In the genomic region with DNA sequence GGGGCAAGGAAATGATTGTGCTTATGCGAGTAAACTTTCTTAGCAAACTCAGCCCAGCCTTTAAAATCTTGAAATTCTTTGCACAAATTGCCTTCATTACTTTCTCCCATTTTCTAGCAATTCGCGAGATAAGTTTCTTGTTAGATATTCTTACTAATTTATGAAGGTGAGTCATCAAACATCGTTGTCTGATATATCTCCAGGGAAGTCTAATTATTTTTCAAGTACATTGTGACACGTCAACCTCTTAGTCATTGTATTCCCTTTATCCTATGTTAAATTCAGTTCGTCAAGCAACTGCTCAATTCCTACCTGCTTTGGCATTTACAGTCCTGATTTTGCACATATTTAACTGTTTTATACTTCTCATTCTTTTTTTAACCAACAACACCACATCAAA, we compare ENCODE assay signal across 25 cellular contexts.
DNase-seq lines count a peak whose midpoint lies in the region; FAIRE-seq and TF ChIP-seq lines count a peak whose summit lies in the region.
"Had no signal": no experiment of that assay in that cellular context is flagged by ENCODE, and none has a peak within 500 bp of the region (broad histone marks: within the 10 kb centered on the region; RNA-seq: fewer than 3 reads in every experiment).

No MANE protein-coding gene starts in this region.

- H3K27me3 ChIP-seq in MG63 = no peaks in the 10 kb centered on the region

- H3K27ac Mint-ChIP-seq in immature natural killer cell = no peak overlapping the region
- H3K27ac Mint-ChIP-seq: B cell, CD14-positive monocyte had no signal

- FAIRE-seq in kidney (lab: Jason Lieb, UNC) = no peak
- FAIRE-seq: HepG2, K562 had no signal

- H3K9ac ChIP-seq in kidney (ENCODE audit: low read length in 2 of 2) = no peak overlapping the region
- H3K9ac ChIP-seq: GM23248, SK-N-SH had no signal

- H3K4me3 Mint-ChIP-seq in immature natural killer cell = no peak overlapping the region
- H3K4me3 Mint-ChIP-seq: B cell, CD14-positive monocyte had no signal

- no peaks in the 10 kb centered on the region for H3K4me1 Mint-ChIP-seq in immature natural killer cell
- H3K4me1 Mint-ChIP-seq: B cell, CD14-positive monocyte had no signal

- POLR2A ChIA-PET in RWPE1 (lab: Yijun Ruan, JAX; ENCODE audit: low non-redundant PET) = no interaction called here

- H3K4me3 ChIP-seq in epithelial cell of esophagus (ENCODE audit: low read length) = no peak overlapping the region
- H3K4me3 ChIP-seq in kidney (ENCODE audit: low read length in 2 of 2) = no peak overlapping the region
- H3K4me3 ChIP-seq in MG63 = no peak overlapping the region
- H3K4me3 ChIP-seq: GM23248, HAP-1, K562 had no signal

- H3K9me3 Mint-ChIP-seq in immature natural killer cell = peaks cover 2 to 20% (median 5%) of the 10 kb centered on the region in 6 donors

- CTCF ChIA-PET in RWPE1 (lab: Yijun Ruan, JAX) = no interaction called here

- H3K27ac ChIP-seq in RWPE1 = no peak overlapping the region
- H3K27ac ChIP-seq in kidney (ENCODE audit: low read depth in 2 of 2, low read length in 2 of 2) = no peak overlapping the region
- H3K27ac ChIP-seq: GM23248 had no signal

- intact Hi-C loops in kidney (cut with DNase I) = no loop called here

- H3K27me3 Mint-ChIP-seq in immature natural killer cell (ENCODE audit: low read depth in 3 of 3) = no peaks in the 10 kb centered on the region
- H3K27me3 Mint-ChIP-seq: B cell had no signal

- no peak for TF ChIP-seq CTCF in RWPE1 (conservative IDR thresholded peaks at IDR 0.05; ENCODE audit: low read depth)
- no peak for TF ChIP-seq CTCF in epithelial cell of esophagus (IDR thresholded peaks at IDR 0.05; ENCODE audit: insufficient read depth, low read depth, low read length, missing control alignments)
- no peak for TF ChIP-seq CTCF in kidney (IDR thresholded peaks at IDR 0.05; ENCODE audit: borderline replicate concordance, extremely low read depth, insufficient read depth)

- no peaks in the 10 kb centered on the region for H3K4me1 ChIP-seq in kidney (ENCODE audit: control insufficient read depth in 1 of 2, insufficient read depth in 1 of 2, low read depth in 1 of 2, low read length in 2 of 2)
- H3K4me1 ChIP-seq: HAP-1 had no signal

- no peaks in the 10 kb centered on the region for H3K9me3 ChIP-seq in kidney (ENCODE audit: control insufficient read depth in 1 of 2, low read length in 2 of 2)
- no peaks in the 10 kb centered on the region for H3K9me3 ChIP-seq in MG63
- H3K9me3 ChIP-seq: HAP-1 had no signal

- H3K36me3 ChIP-seq in kidney (ENCODE audit: control insufficient read depth in 1 of 2, insufficient read depth in 2 of 2, low read length in 2 of 2) = no peaks in the 10 kb centered on the region
- H3K36me3 ChIP-seq in MG63 = no peaks in the 10 kb centered on the region
- H3K36me3 ChIP-seq: HAP-1 had no signal

- no peaks in the 10 kb centered on the region for H3K36me3 Mint-ChIP-seq in immature natural killer cell
- H3K36me3 Mint-ChIP-seq: CD14-positive monocyte had no signal

- peak; percentile 68 for DNase-seq in A172 (ENCODE audit: low spot score)
- DNase-seq in HCEC 1CT = peak; percentile 5
- DNase-seq in RWPE1 (ENCODE audit: low spot score) = peak; percentile 58
- peak; percentile 11 for DNase-seq in epithelial cell of esophagus (ENCODE audit: low read depth)
- no peak for DNase-seq in immature natural killer cell
- DNase-seq in kidney = no peak
- no peak for DNase-seq in NCI-H1417 (lab: John Stamatoyannopoulos, UW)
- no peak for DNase-seq in MG63
- DNase-seq: 8988T, DMS53, GM23248, NCI-H1105, NCI-H1694, NCI-H2081, NCI-H2171, NCI-H446 treated with DMSO at 0.1 percent for 48 hours, NCI-H526 treated with DMSO at 0.1 percent for 48 hours, OCI-M1, SHP77 treated with DMSO at 0.1 percent for 48 hours, SK-N-SH had no signal

Comparison
In these comparisons a context has a peak if more than half of its experiments do, and no peak if none do; other contexts are left out.
1. DNase-seq: peak in A172 (single experiment), HCEC 1CT (single experiment), RWPE1 (single experiment) and epithelial cell of esophagus (single experiment); none in immature natural killer cell (0 of 3), kidney (single experiment), NCI-H1417 (0 of 3) and MG63 (single experiment).